1 cellular context compared by ENCODE assay signal in the genomic region with DNA sequence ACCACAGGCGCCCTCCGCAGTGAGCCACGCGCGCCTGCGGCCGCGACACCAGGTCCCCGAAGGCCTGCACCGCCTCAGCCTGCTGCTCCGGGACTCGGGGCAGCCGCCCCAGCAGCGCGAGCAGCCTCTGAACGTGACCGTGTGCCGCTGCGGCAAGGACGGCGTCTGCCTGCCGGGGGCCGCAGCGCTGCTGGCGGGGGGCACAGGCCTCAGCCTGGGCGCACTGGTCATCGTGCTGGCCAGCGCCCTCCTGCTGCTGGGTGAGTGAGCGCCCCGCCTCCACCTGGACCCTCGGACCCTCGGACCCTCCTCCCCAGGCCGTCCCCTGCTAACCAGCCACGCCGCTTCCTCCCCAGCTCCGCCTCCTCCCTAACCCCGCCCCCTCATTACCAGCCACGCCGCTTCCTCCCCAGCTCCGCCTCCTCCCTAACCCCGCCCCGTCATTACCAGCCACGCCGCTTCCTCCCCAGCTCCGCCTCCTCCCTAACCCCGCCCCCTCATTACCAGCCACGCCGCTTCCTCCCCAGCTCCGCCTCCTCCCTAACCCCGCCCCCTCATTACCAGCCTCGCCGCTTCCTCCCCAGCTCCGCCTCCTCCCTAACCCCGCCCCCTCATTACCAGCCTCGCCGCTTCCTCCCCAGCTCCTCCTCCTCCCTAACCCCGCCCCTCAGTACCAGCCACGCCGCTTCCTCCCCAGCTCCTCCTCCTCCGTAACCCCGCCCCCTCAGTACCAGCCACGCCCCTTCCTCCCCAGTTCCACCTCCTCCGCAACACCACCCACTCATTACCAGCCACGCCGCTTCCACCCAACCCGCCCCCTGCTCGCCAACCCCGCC.
TF ChIP-seq lines count a peak whose summit lies in the region.
"Not testable (repeated sequence)": the region's sequence is repeated elsewhere in the genome, so short reads cannot be mapped to it uniquely, and the experiment has no call there.

No MANE protein-coding gene starts in this region.

TF ChIP-seq in HepG2, 621 proteins besides CTCF, POLR2A, EP300 and RAD21 (continued from another document and continues in another):
- peak; percentile 83 for TF ChIP-seq ZNF230 (CRISPR knock-in tag; IDR thresholded peaks at IDR 0.05)
- TF ChIP-seq HNF4G (IDR thresholded peaks at IDR 0.05; ENCODE audit: borderline replicate concordance, low read depth, low read length), result peak; percentile 54
- TF ChIP-seq HNF4G (CRISPR knock-in tag; IDR thresholded peaks at IDR 0.05; ENCODE audit: borderline replicate concordance, low read depth), result peak; percentile 70; the same call in 1 of the 2 replicates
- 0 out of 2 replicates have a peak, but pooled peaks have one; percentile 46 for TF ChIP-seq KDM6A (CRISPR knock-in tag; IDR thresholded peaks at IDR 0.05; ENCODE audit: low read depth)
- TF ChIP-seq PRMT3 (CRISPR knock-in tag; IDR thresholded peaks at IDR 0.05; ENCODE audit: borderline replicate concordance, low read depth), result peak; percentile 54; the same call in 1 of the 2 replicates
- TF ChIP-seq ZBTB44 (CRISPR knock-in tag; IDR thresholded peaks at IDR 0.05), result peak; percentile 77; the same call in 1 of the 2 replicates
- peak; percentile 80; the same call in 1 of the 2 replicates for TF ChIP-seq ZNF557 (CRISPR knock-in tag; IDR thresholded peaks at IDR 0.05)
- TF ChIP-seq KLF15 (CRISPR knock-in tag; IDR thresholded peaks at IDR 0.05; ENCODE audit: borderline replicate concordance), result peak; percentile 84; the same call in 1 of the 2 replicates
- TF ChIP-seq ZNF839 (CRISPR knock-in tag; IDR thresholded peaks at IDR 0.05; ENCODE audit: borderline replicate concordance), result 0 out of 2 replicates have a peak, but pooled peaks have one; percentile 38
- TF ChIP-seq SAFB2 (CRISPR knock-in tag; IDR thresholded peaks at IDR 0.05; ENCODE audit: borderline replicate concordance, low read depth), result peak; percentile 90
- peak; percentile 72; the same call in 1 of the 2 replicates for TF ChIP-seq ATF6 (CRISPR knock-in tag; conservative IDR thresholded peaks at IDR 0.05)
- TF ChIP-seq, protein P1, sequence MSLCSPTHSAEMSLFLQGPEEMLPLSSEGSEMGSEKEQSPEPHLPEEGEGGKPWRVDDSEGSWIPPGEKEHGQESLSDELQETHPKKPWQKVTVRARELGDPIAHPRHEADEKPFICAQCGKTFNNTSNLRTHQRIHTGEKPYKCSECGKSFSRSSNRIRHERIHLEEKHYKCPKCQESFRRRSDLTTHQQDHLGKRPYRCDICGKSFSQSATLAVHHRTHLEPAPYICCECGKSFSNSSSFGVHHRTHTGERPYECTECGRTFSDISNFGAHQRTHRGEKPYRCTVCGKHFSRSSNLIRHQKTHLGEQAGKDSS (CRISPR knock-in tag; IDR thresholded peaks at IDR 0.05; ENCODE audit: borderline replicate concordance, low read depth), result peak; percentile 78; the same call in 1 of the 2 replicates
- peak; percentile 87 for TF ChIP-seq TARDBP (CRISPR knock-in tag; IDR thresholded peaks at IDR 0.05)
- peak; percentile 71; the same call in 1 of the 2 replicates for TF ChIP-seq NFKBIZ (CRISPR knock-in tag; IDR thresholded peaks at IDR 0.05)
- peak; percentile 78; the same call in 1 of the 2 replicates for TF ChIP-seq HIC2 (CRISPR knock-in tag; IDR thresholded peaks at IDR 0.05; ENCODE audit: low read depth)
- peak; percentile 82 for TF ChIP-seq TBX2 (CRISPR knock-in tag; IDR thresholded peaks at IDR 0.05; ENCODE audit: borderline replicate concordance)
- peak; percentile 75 for TF ChIP-seq SKI (IDR thresholded peaks at IDR 0.05; ENCODE audit: partially characterized antibody)
- TF ChIP-seq ZNF318 (CRISPR knock-in tag; IDR thresholded peaks at IDR 0.05), result peak; percentile 95; the same call in 1 of the 2 replicates
- TF ChIP-seq ZNF772 (CRISPR knock-in tag; IDR thresholded peaks at IDR 0.05), result peak; percentile 92; the same call in 1 of the 2 replicates
- peak; percentile 84; the same call in 1 of the 2 replicates for TF ChIP-seq ZBTB1 (CRISPR knock-in tag; IDR thresholded peaks at IDR 0.05; ENCODE audit: borderline replicate concordance)
- TF ChIP-seq ISL2 (CRISPR knock-in tag; IDR thresholded peaks at IDR 0.05), result 0 out of 2 replicates have a peak, but pooled peaks have one; percentile 38
- 0 out of 2 replicates have a peak, but pooled peaks have one; percentile 54 for TF ChIP-seq ZBTB42 (CRISPR knock-in tag; IDR thresholded peaks at IDR 0.05)
- TF ChIP-seq ZNF674 (CRISPR knock-in tag; IDR thresholded peaks at IDR 0.05; ENCODE audit: low read depth), result peak; percentile 88; the same call in 1 of the 2 replicates
- TF ChIP-seq ZBTB7A (CRISPR knock-in tag; IDR thresholded peaks at IDR 0.05), result peak; percentile 97
- 0 out of 2 replicates have a peak, but pooled peaks have one; percentile 76 for TF ChIP-seq AFF4 (CRISPR knock-in tag; IDR thresholded peaks at IDR 0.05)
- TF ChIP-seq ZBTB33 (CRISPR knock-in tag; IDR thresholded peaks at IDR 0.05), result peak; percentile 10; the same call in 1 of the 2 replicates
- TF ChIP-seq ZNF552 (CRISPR knock-in tag; IDR thresholded peaks at IDR 0.05; ENCODE audit: borderline replicate concordance), result peak; percentile 71; the same call in 1 of the 2 replicates
- TF ChIP-seq LCORL (IDR thresholded peaks at IDR 0.05), result not testable (repeated sequence)
- TF ChIP-seq LCORL (CRISPR knock-in tag; IDR thresholded peaks at IDR 0.05), result peak; percentile 58
- peak; percentile 22; the same call in 1 of the 2 replicates for TF ChIP-seq NR2C2 (CRISPR knock-in tag; IDR thresholded peaks at IDR 0.05; ENCODE audit: borderline replicate concordance)
